Comparison of ENCODE assay signal across 11 cellular contexts in genomic region chr4:105042451-105042850, GRCh38.
"Had no signal": no experiment of that assay in that cellular context is flagged by ENCODE, and none has a peak within 500 bp of the region (broad histone marks: within the 10 kb centered on the region; RNA-seq: fewer than 3 reads in every experiment).

No MANE protein-coding gene starts in this region.

- H3K9me3 Mint-ChIP-seq: GM23338 had no signal

- DNase-seq: GM23248, GOT3, H7, H9, HCEC 1CT, HFFc6 had no signal

- FAIRE-seq: H1, H54 had no signal

- H3K4me3 Mint-ChIP-seq: GM23338, H9, HFFc6 had no signal

- ATAC-seq: GM23338, HCT116 had no signal

- H3K9ac ChIP-seq: GM23248 had no signal

- H3K4me1 Mint-ChIP-seq: GM23338, H9 had no signal

- H3K27ac ChIP-seq: GM23248 had no signal

- H3K4me2 ChIP-seq: GM23338 had no signal

- H3K36me3 ChIP-seq: HAP-1 had no signal

- H2AFZ ChIP-seq: GM23248, GM23338 had no signal

- H3K4me3 ChIP-seq: GM23248, GM23338, HAP-1 had no signal

- H3K4me1 ChIP-seq: HAP-1 had no signal

- H3K27ac Mint-ChIP-seq: GM23338, H9, HFFc6 had no signal
